Comparison of ENCODE assay signal across 13 cellular contexts in the genomic region with DNA sequence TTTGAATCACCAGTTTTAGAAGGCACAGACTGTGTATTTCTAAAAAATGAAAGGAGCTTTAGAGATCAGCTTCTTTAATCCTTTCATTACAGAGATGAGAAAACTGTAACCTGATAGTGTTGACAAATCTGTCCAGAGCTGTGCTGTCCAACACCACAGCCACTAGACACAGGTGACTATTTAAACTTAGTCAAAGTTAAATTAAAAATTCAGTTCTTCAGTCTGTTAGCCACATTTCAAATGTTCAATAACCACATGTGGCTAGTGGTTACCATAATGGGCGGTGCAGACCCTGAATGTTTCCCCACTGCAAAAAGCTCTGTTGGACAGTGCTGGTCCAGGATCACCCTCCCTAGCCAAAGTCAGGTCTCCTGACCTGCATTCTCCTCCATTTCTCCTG.
DNase-seq lines count a peak whose midpoint lies in the region.
"Had no signal": no experiment of that assay in that cellular context is flagged by ENCODE, and none has a peak within 500 bp of the region (broad histone marks: within the 10 kb centered on the region; RNA-seq: fewer than 3 reads in every experiment).

No MANE protein-coding gene starts in this region.

- peaks cover 6 to 10% of the 10 kb centered on the region in 2 donors for H3K4me1 ChIP-seq in mucosa of rectum (ENCODE audit: control insufficient read depth in 2 of 2, insufficient read depth in 2 of 2, low read length in 2 of 2)

- H3K9ac ChIP-seq in mucosa of rectum (ENCODE audit: low read depth in 1 of 2, low read length in 2 of 2), result no peak overlapping the region
- H3K9ac ChIP-seq: GM23248 had no signal

- no peaks in the 10 kb centered on the region for H3K9me3 ChIP-seq in mucosa of rectum (ENCODE audit: control insufficient read depth in 2 of 2, low read length in 2 of 2)

- peak overlapping the region; percentile 67 for H3K4me3 Mint-ChIP-seq in T-helper 2 cell treated with Interferon-gamma antibody and Interleukin-4, amounts not matched to agents 5 μg/mL and 100 μg/mL, for 36 hours

- no peaks in the 10 kb centered on the region for H3K9me3 Mint-ChIP-seq in T-helper 2 cell treated with Interferon-gamma antibody and Interleukin-4, amounts not matched to agents 5 μg/mL and 100 μg/mL, for 36 hours

- peaks cover 73% of the 10 kb centered on the region for H3K4me1 Mint-ChIP-seq in T-helper 2 cell treated with Interferon-gamma antibody and Interleukin-4, amounts not matched to agents 5 μg/mL and 100 μg/mL, for 36 hours (ENCODE audit: low read depth)

- H3K4me3 ChIP-seq in mucosa of rectum (ENCODE audit: low read length in 2 of 2), result no peak overlapping the region
- H3K4me3 ChIP-seq: GM23248 had no signal

- peak overlapping the region; percentile 34 to 35 for H3K27ac ChIP-seq in mucosa of rectum (ENCODE audit: low read depth in 2 of 2, low read length in 2 of 2)
- H3K27ac ChIP-seq: C4-2B, GM23248 had no signal

- DNase-seq in stimulated activated CD4-positive, alpha-beta T cell treated with anti-CD3 and anti-CD28 coated beads, Interleukin-4, amount 100 ng/mL, for 24 hours, result peak; percentile 7
- no peak for DNase-seq in stimulated activated CD4-positive, alpha-beta T cell treated with anti-CD3 and anti-CD28 coated beads, Interleukin-2, amount 100 ng/mL, for 48 hours
- DNase-seq in T-helper 2 cell treated with Interferon-gamma antibody and Interleukin-4, amounts not matched to agents 5 μg/mL and 100 μg/mL, for 36 hours (ENCODE audit: low spot score), result no peak
- DNase-seq in NCI-H2081 (lab: John Stamatoyannopoulos, UW), result no peak
- no peak for DNase-seq in activated gamma-delta T cell treated with Interleukin-2 at 50 U/mL for 16 hours
- DNase-seq in amygdala (lab: John Stamatoyannopoulos, UW), result no peak
- no peak for DNase-seq in effector CD8-positive, alpha-beta T cell (lab: John Stamatoyannopoulos, UW)
- DNase-seq: GM23248, NCI-H1105 treated with DMSO at 0.1 percent for 48 hours, small intestine, T-helper 9 cell had no signal

- H3K27me3 Mint-ChIP-seq in T-helper 2 cell treated with Interferon-gamma antibody and Interleukin-4, amounts not matched to agents 5 μg/mL and 100 μg/mL, for 36 hours (ENCODE audit: low read depth), result no peaks in the 10 kb centered on the region

- peaks cover 28 to 34% of the 10 kb centered on the region in 2 donors for H3K36me3 ChIP-seq in mucosa of rectum (ENCODE audit: control insufficient read depth in 2 of 2, insufficient read depth in 2 of 2, low read length in 2 of 2)

- H3K27ac Mint-ChIP-seq in T-helper 2 cell treated with Interferon-gamma antibody and Interleukin-4, amounts not matched to agents 5 μg/mL and 100 μg/mL, for 36 hours, result peak overlapping the region; percentile 96

- no peaks in the 10 kb centered on the region for H3K27me3 ChIP-seq in mucosa of rectum (ENCODE audit: control insufficient read depth in 2 of 2, insufficient read depth in 2 of 2, low read length in 2 of 2)

- peaks cover 59% of the 10 kb centered on the region for H3K36me3 Mint-ChIP-seq in T-helper 2 cell treated with Interferon-gamma antibody and Interleukin-4, amounts not matched to agents 5 μg/mL and 100 μg/mL, for 36 hours (ENCODE audit: low read depth)
